34 cellular contexts compared by ENCODE assay signal in genomic region chr10:114255227-114255626, GRCh38. TPM values are rescaled to one million over a fixed set of nuclear protein-coding genes. Genes with fewer than 3 reads are reported as not detected.
"Had no signal": no experiment of that assay in that cellular context is flagged by ENCODE, and none has a peak within 500 bp of the region (broad histone marks: within the 10 kb centered on the region; RNA-seq: fewer than 3 reads in every experiment).

No MANE protein-coding gene starts in this region.

- H3K27ac ChIP-seq: adrenal gland, body of pancreas, esophagus muscularis mucosa, foreskin keratinocyte, gastrocnemius medialis, heart left ventricle had no signal

- DNase-seq: activated CD4-positive, alpha-beta memory T cell treated with anti-CD3 and anti-CD28 coated beads for 36 hours; activated CD4-positive, alpha-beta T cell treated with anti-CD3 and anti-CD28 coated beads for 36 hours; activated CD4-positive, alpha-beta T cell treated with anti-CD3 and anti-CD28 coated beads, Interleukin-2, amount 10 ng/mL, durations not matched to agents 24 days and 14 days; activated CD4-positive, CD25-positive, alpha-beta regulatory T cell; activated CD4-positive, CD25-positive, alpha-beta regulatory T cell treated with anti-CD3 and anti-CD28 coated beads, Interleukin-2, amount 50 U/mL, for 72 hours; activated CD8-positive, alpha-beta memory T cell treated with anti-CD3 and anti-CD28 coated beads, Interleukin-2, amount 10 ng/mL, durations not matched to agents 7 days and 5 days; activated CD8-positive, alpha-beta memory T cell treated with anti-CD3 and anti-CD28 coated beads, Interleukin-2, amount 50 U/mL, for 4 hours; activated CD8-positive, alpha-beta T cell treated with anti-CD3 and anti-CD28 coated beads, Interleukin-2, amount 10 ng/mL, durations not matched to agents 7 days and 5 days; activated effector memory CD4-positive, alpha-beta T cell treated with anti-CD3 and anti-CD28 coated beads, Interleukin-2, amount 50 U/mL, for 16 hours; activated naive CD4-positive, alpha-beta T cell treated with anti-CD3 and anti-CD28 coated beads for 36 hours; activated naive CD8-positive, alpha-beta T cell treated with anti-CD3 and anti-CD28 coated beads for 36 hours; activated naive CD8-positive, alpha-beta T cell treated with anti-CD3 and anti-CD28 coated beads, Interleukin-2, amount 50 U/mL, for 24 hours; activated T-cell treated with anti-CD3 and anti-CD28 coated beads, Interleukin-2, amount 50 U/mL, for 1 hour; activated T-cell treated with anti-CD3 and anti-CD28 coated beads, Interleukin-2, amount 50 U/mL, for 48 hours; adrenal gland; aorta; body of pancreas; caudate nucleus; cortex of kidney; dermis blood vessel endothelial cell; effector CD4-positive, alpha-beta T cell; effector memory CD8-positive, alpha-beta T cell; erythroblast; foreskin keratinocyte; gastrocnemius medialis; glutamatergic neuron; heart left ventricle; T-helper 2 cell had no signal

- H3K9me3 ChIP-seq: adrenal gland, body of pancreas, esophagus muscularis mucosa, gastrocnemius medialis, heart left ventricle had no signal

- FAIRE-seq: colon had no signal

- H3K4me1 ChIP-seq: adrenal gland, body of pancreas had no signal

- H3K4me3 ChIP-seq: adrenal gland, body of pancreas, esophagus muscularis mucosa, gastrocnemius medialis, heart left ventricle had no signal

- ATAC-seq: activated CD4-positive, alpha-beta T cell treated with anti-CD3 and anti-CD28 coated beads for 36 hours; activated CD8-positive, alpha-beta memory T cell treated with anti-CD3 and anti-CD28 coated beads, Interleukin-2, amount 10 ng/mL, durations not matched to agents 7 days and 5 days; activated CD8-positive, alpha-beta T cell treated with anti-CD3 and anti-CD28 coated beads, Interleukin-2, amount 10 ng/mL, durations not matched to agents 7 days and 5 days; activated naive CD8-positive, alpha-beta T cell treated with anti-CD3 and anti-CD28 coated beads, Interleukin-2, amount 50 U/mL, for 24 hours; body of pancreas; effector memory CD8-positive, alpha-beta T cell; foreskin keratinocyte; gastrocnemius medialis; heart left ventricle had no signal

- H3K27me3 ChIP-seq: adrenal gland, body of pancreas, foreskin keratinocyte, gastrocnemius medialis, heart left ventricle had no signal

- H3K36me3 ChIP-seq: adrenal gland, esophagus muscularis mucosa, gastrocnemius medialis, heart left ventricle had no signal

RNA-seq across cellular contexts. Expression of gene VWA2, which starts 16.2 kb away (rescaled TPM):
- total RNA-seq: activated CD4-positive, alpha-beta T cell treated with anti-CD3 and anti-CD28 coated beads for 36 hours; activated CD4-positive, alpha-beta T cell treated with anti-CD3 and anti-CD28 coated beads, Interleukin-2, amount 10 ng/mL, durations not matched to agents 24 days and 14 days; activated CD8-positive, alpha-beta memory T cell treated with anti-CD3 and anti-CD28 coated beads for 36 hours; activated CD8-positive, alpha-beta memory T cell treated with anti-CD3 and anti-CD28 coated beads, Interleukin-2, amount 10 ng/mL, durations not matched to agents 7 days and 5 days; activated CD8-positive, alpha-beta T cell treated with anti-CD3 and anti-CD28 coated beads, Interleukin-2, amount 10 ng/mL, durations not matched to agents 7 days and 5 days; activated naive CD4-positive, alpha-beta T cell treated with anti-CD3 and anti-CD28 coated beads for 36 hours; activated naive CD8-positive, alpha-beta T cell treated with anti-CD3 and anti-CD28 coated beads for 36 hours; activated T-helper 1 cell treated with anti-CD3 and anti-CD28 coated beads, Interleukin-12 subunit alpha, Interleukin-12 subunit beta, Interleukin-2, Interleukin-4 antibody, amounts not matched to agents 30 ng/mL and 10 ng/mL and 1 ng/mL, durations not matched to agents 14 hours and 24 hours and 36 hours; activated T-helper 2 cell treated with anti-CD3 and anti-CD28 coated beads, Interferon-gamma antibody, Interleukin-2, Interleukin-4, amounts not matched to agents 10 μg/mL and 5 μg/mL and 100 μg/mL, durations not matched to agents 14 hours and 24 hours and 36 hours; chondrocyte; dermis blood vessel endothelial cell had no signal
- polyA plus RNA-seq: adrenal gland had no signal
